28 cellular contexts compared by ENCODE assay signal in genomic region chr1:42742617-42743301, GRCh38. TPM values are rescaled to one million over a fixed set of nuclear protein-coding genes. Genes with fewer than 3 reads are reported as not detected.
DNase-seq lines count a peak whose midpoint lies in the region; ATAC-seq and TF ChIP-seq lines count a peak whose summit lies in the region.
"Had no signal": no experiment of that assay in that cellular context is flagged by ENCODE, and none has a peak within 500 bp of the region (broad histone marks: within the 10 kb centered on the region; RNA-seq: fewer than 3 reads in every experiment).

No MANE protein-coding gene starts in this region.

- no peaks in the 10 kb centered on the region for H3K4me1 ChIP-seq in uterus
- H3K4me1 ChIP-seq: gastrocnemius medialis, HAP-1 had no signal

- no peaks in the 10 kb centered on the region for H3K36me3 ChIP-seq in uterus

- no peak overlapping the region for H3K4me3 ChIP-seq in uterus
- H3K4me3 ChIP-seq: esophagus squamous epithelium, gastrocnemius medialis, GM12878, HAP-1, hepatocyte, thoracic aorta had no signal

- ATAC-seq in GM21526 (IDR thresholded peaks at IDR 0.05; ENCODE audit: low FRiP score, unreplicated experiment) = no peak
- no peak for ATAC-seq in GM18867 (IDR thresholded peaks at IDR 0.05; ENCODE audit: unreplicated experiment)
- ATAC-seq: activated CD4-positive, CD25-positive, alpha-beta regulatory T cell treated with anti-CD3 and anti-CD28 coated beads, Interleukin-2, amount 50 U/mL, for 24 hours; gastrocnemius medialis; GM12878 had no signal

- intact Hi-C loops in uterus (cut with DNase I; ENCODE audit: low total_unique reads) = no loop called here

- H3K9me3 Mint-ChIP-seq in HFFc6 = no peaks in the 10 kb centered on the region
- H3K9me3 Mint-ChIP-seq in brain = no peaks in the 10 kb centered on the region
- H3K9me3 Mint-ChIP-seq: activated CD4-positive, alpha-beta memory T cell treated with anti-CD3 and anti-CD28 coated beads, Interleukin-2, amount 10 ng/mL, durations not matched to agents 7 days and 5 days; immature natural killer cell had no signal

- no peaks in the 10 kb centered on the region for H3K9me3 ChIP-seq in uterus
- H3K9me3 ChIP-seq: esophagus squamous epithelium, gastrocnemius medialis, HAP-1, neutrophil, thoracic aorta had no signal

- peak overlapping the region; percentile 4; the same call in 1 of the 2 replicates for H3K27ac Mint-ChIP-seq in HFFc6
- H3K27ac Mint-ChIP-seq in brain = peak overlapping the region; percentile 28 to 92 (median 84)
- H3K27ac Mint-ChIP-seq: activated CD4-positive, alpha-beta memory T cell treated with anti-CD3 and anti-CD28 coated beads, Interleukin-2, amount 10 ng/mL, durations not matched to agents 7 days and 5 days had no signal

- TF ChIP-seq CTCF in HFFc6 (IDR thresholded peaks at IDR 0.05) (no peak), brain (conservative IDR thresholded peaks at IDR 0.05) (no peak), uterus (IDR thresholded peaks at IDR 0.05) (no peak)

- H3K36me3 Mint-ChIP-seq in HFFc6 (ENCODE audit: low read depth) = no peaks in the 10 kb centered on the region; the same call in 1 of the 2 replicates
- peaks cover 16% of the 10 kb centered on the region for H3K36me3 Mint-ChIP-seq in brain

- no peak for TF ChIP-seq POLR2A in uterus (IDR thresholded peaks at IDR 0.05)

- H3K4me3 Mint-ChIP-seq in HFFc6 (no peak overlapping the region), brain (no peak overlapping the region)
- H3K4me3 Mint-ChIP-seq: activated CD4-positive, alpha-beta memory T cell treated with anti-CD3 and anti-CD28 coated beads, Interleukin-2, amount 10 ng/mL, durations not matched to agents 7 days and 5 days; CD14-positive monocyte; immature natural killer cell had no signal

- H3K4me1 Mint-ChIP-seq in HFFc6 (ENCODE audit: low read depth) (peaks cover 17% of the 10 kb centered on the region), brain (peaks cover 46% of the 10 kb centered on the region)
- H3K4me1 Mint-ChIP-seq: activated CD4-positive, alpha-beta memory T cell treated with anti-CD3 and anti-CD28 coated beads, Interleukin-2, amount 10 ng/mL, durations not matched to agents 7 days and 5 days; immature natural killer cell had no signal

- no peaks in the 10 kb centered on the region for H3K27me3 ChIP-seq in uterus
- H3K27me3 ChIP-seq: esophagus squamous epithelium, gastrocnemius medialis, hepatocyte, neutrophil had no signal

- DNase-seq in HFFc6 = no peak
- peak; percentile 59 for DNase-seq in islet precursor cell
- DNase-seq in renal cortical epithelial cell (ENCODE audit: low read depth) = peak; percentile 44
- no peak for DNase-seq in uterus
- DNase-seq: activated CD4-positive, alpha-beta memory T cell treated with anti-CD3 and anti-CD28 coated beads, Interleukin-2, amount 10 ng/mL, durations not matched to agents 7 days and 5 days; activated gamma-delta T cell; Calu3; effector CD4-positive, alpha-beta T cell; esophagus squamous epithelium; gastrocnemius medialis; immature natural killer cell; NCI-H2029 treated with DMSO at 0.1 percent for 48 hours; NCI-H345; NCI-H82; SHP77; stimulated activated CD4-positive, alpha-beta T cell treated with anti-CD3 and anti-CD28 coated beads, Interleukin-4, amount 100 ng/mL, for 24 hours; stimulated activated naive CD4-positive, alpha-beta T cell had no signal

- H3K27me3 Mint-ChIP-seq in HFFc6 (ENCODE audit: insufficient read depth) (peaks cover 4% of the 10 kb centered on the region), brain (peaks cover 2% of the 10 kb centered on the region)
- H3K27me3 Mint-ChIP-seq: activated CD4-positive, alpha-beta memory T cell treated with anti-CD3 and anti-CD28 coated beads, Interleukin-2, amount 10 ng/mL, durations not matched to agents 7 days and 5 days had no signal

- no peak overlapping the region for H3K27ac ChIP-seq in uterus
- H3K27ac ChIP-seq: gastrocnemius medialis, neutrophil, thoracic aorta had no signal

RNA-seq across cellular contexts. Expression of gene CLDN19, which starts 2.7 kb away (rescaled TPM):
- total RNA-seq in HFFc6 (2021; fragmentation: NEBNext Ultra II Directional; extraction: Animal tissue kit (Norgen Biotek cat#: 25700)) = not detected
- not detected for polyA plus RNA-seq in brain (ENCODE audit: insufficient read depth, low read depth, low replicate concordance)
- total RNA-seq in renal cortical epithelial cell (5.7 TPM in 1 of 2 replicates, not detected in the other), uterus (under 1 TPM in 1 of 4 donors, not detected in 3; 0.28 TPM)
- total RNA-seq: activated CD4-positive, alpha-beta memory T cell treated with anti-CD3 and anti-CD28 coated beads, Interleukin-2, amount 10 ng/mL, durations not matched to agents 7 days and 5 days; Calu3; Daoy; GM12878 had no signal
- polyA plus RNA-seq: CD14-positive monocyte, GM12878, immature natural killer cell had no signal

RNA-seq across cellular contexts. Expression of gene P3H1, which starts 24.1 kb away (rescaled TPM):
- total RNA-seq in HFFc6 (2021; fragmentation: NEBNext Ultra II Directional; extraction: Animal tissue kit (Norgen Biotek cat#: 25700)) = 100 to 1,000 TPM; 115 to 169 (median 126) TPM
- 22.2 TPM for polyA plus RNA-seq in brain (ENCODE audit: insufficient read depth, low read depth, low replicate concordance)
- total RNA-seq in renal cortical epithelial cell (38.9 and 69.6 TPM in 2 replicates), uterus (100 to 1,000 TPM in 1 of 4 donors, 10 to 100 TPM in 3; 11.5 to 119 (median 34.7) TPM)

RNA-seq across cellular contexts. Expression of gene C1orf50, which starts 24.3 kb away (rescaled TPM):
- total RNA-seq in HFFc6 (2021; fragmentation: NEBNext Ultra II Directional; extraction: Animal tissue kit (Norgen Biotek cat#: 25700)) = 1 to 10 TPM; 4.9 to 8.8 (median 6.0) TPM
- 13.3 TPM for polyA plus RNA-seq in brain (ENCODE audit: insufficient read depth, low read depth, low replicate concordance)
- total RNA-seq in renal cortical epithelial cell (6.6 and 8.2 TPM in 2 replicates), uterus (1 to 10 TPM in 2 of 4 donors, under 1 TPM in 1, not detected in 1; 0.26 to 6.7 (median 5.7) TPM)

RNA-seq across cellular contexts. Expression of gene TMEM269, which starts 42.0 kb away (rescaled TPM):
- total RNA-seq in HFFc6 (2021; fragmentation: NEBNext Ultra II Directional; extraction: Animal tissue kit (Norgen Biotek cat#: 25700)) = not detected
- not detected for polyA plus RNA-seq in brain (ENCODE audit: insufficient read depth, low read depth, low replicate concordance)
- total RNA-seq in renal cortical epithelial cell (not detected in 2 replicates), uterus (1 to 10 TPM in 1 of 4 donors, under 1 TPM in 1, not detected in 2; 0.07 to 1.1 TPM)
- total RNA-seq: activated CD4-positive, alpha-beta memory T cell treated with anti-CD3 and anti-CD28 coated beads, Interleukin-2, amount 10 ng/mL, durations not matched to agents 7 days and 5 days; Daoy; esophagus squamous epithelium had no signal
- polyA plus RNA-seq: CD14-positive monocyte had no signal

Comparison
In these comparisons a context has a peak if more than half of its experiments do, and no peak if none do; other contexts are left out.
1. DNase-seq: peak in islet precursor cell (single experiment) and renal cortical epithelial cell (single experiment); none in HFFc6 (single experiment) and uterus (0 of 2).